ENCODE assay signal across 8 cellular contexts in the genomic region with DNA sequence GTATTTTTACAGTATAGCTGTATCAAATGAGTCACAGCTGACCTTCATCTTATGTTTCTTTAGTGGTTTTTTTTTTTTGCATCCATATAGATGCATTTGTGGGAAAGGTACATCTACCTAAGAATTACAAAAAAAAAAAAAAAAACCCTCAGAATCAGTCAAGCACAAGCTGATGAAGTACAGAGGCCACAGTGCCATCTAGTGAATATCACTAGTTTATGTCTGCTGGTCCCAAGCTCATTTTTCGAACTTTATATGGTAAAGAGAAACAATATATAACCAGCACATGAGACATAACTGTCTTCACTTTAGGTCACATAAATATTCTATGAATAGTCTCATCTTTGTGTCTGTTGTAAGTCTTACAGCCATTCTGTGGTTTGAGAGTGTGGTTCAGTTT.
DNase-seq lines count a peak whose midpoint lies in the region; ATAC-seq, FAIRE-seq and TF ChIP-seq lines count a peak whose summit lies in the region.

No MANE protein-coding gene starts in this region.

- TF ChIP-seq CTCF in AG09319 (IDR thresholded peaks at IDR 0.05; ENCODE audit: low read depth, low read length), result peak; percentile 35
- TF ChIP-seq CTCF in GM12872 (IDR thresholded peaks at IDR 0.05; ENCODE audit: insufficient read depth, low read depth, low read length), result 0 out of 3 replicates have a peak, but pooled peaks have one; percentile 9
- peak; percentile 43 for TF ChIP-seq CTCF in fibroblast of the aortic adventitia (IDR thresholded peaks at IDR 0.05; ENCODE audit: insufficient read depth, low read length)

- no peak for ATAC-seq in HG03460 (IDR thresholded peaks at IDR 0.05; ENCODE audit: unreplicated experiment)

- H3K4me3 ChIP-seq in fibroblast of the aortic adventitia (ENCODE audit: low read depth, low read length), result no peak overlapping the region

- DNase-seq in AG09319 (ENCODE audit: extremely low read depth, low read depth) (peak; percentile 2), NCI-H82 treated with DMSO at 0.1 percent for 48 hours (lab: John Stamatoyannopoulos, UW; ENCODE audit: unreplicated experiment) (peak; percentile 6), fibroblast of the aortic adventitia (ENCODE audit: low read depth) (peak; percentile 55), urothelium cell line (ENCODE audit: low spot score) (peak; percentile 18), T1000 (lab: John Stamatoyannopoulos, UW) (no peak)
- no peak for DNase-seq in stimulated activated CD4-positive, alpha-beta T cell treated with anti-CD3 and anti-CD28 coated beads, Interleukin-2, amount 100 ng/mL, for 48 hours

- FAIRE-seq in urothelium cell line (lab: Jason Lieb, UNC), result no peak

Comparison
In these comparisons a context has a peak if more than half of its experiments do, and no peak if none do; other contexts are left out.
1. DNase-seq: peak in AG09319 (single experiment), NCI-H82 treated with DMSO at 0.1 percent for 48 hours (single experiment), fibroblast of the aortic adventitia (single experiment) and urothelium cell line (single experiment); none in stimulated activated CD4-positive, alpha-beta T cell treated with anti-CD3 and anti-CD28 coated beads, Interleukin-2, amount 100 ng/mL, for 48 hours (0 of 2) and T1000 (single experiment).
2. Peak in every context shown above with its lines, with median percentiles within 50 percentile points of each other: CTCF ChIP-seq.